ENCODE assay signal across 13 cellular contexts in the genomic region with DNA sequence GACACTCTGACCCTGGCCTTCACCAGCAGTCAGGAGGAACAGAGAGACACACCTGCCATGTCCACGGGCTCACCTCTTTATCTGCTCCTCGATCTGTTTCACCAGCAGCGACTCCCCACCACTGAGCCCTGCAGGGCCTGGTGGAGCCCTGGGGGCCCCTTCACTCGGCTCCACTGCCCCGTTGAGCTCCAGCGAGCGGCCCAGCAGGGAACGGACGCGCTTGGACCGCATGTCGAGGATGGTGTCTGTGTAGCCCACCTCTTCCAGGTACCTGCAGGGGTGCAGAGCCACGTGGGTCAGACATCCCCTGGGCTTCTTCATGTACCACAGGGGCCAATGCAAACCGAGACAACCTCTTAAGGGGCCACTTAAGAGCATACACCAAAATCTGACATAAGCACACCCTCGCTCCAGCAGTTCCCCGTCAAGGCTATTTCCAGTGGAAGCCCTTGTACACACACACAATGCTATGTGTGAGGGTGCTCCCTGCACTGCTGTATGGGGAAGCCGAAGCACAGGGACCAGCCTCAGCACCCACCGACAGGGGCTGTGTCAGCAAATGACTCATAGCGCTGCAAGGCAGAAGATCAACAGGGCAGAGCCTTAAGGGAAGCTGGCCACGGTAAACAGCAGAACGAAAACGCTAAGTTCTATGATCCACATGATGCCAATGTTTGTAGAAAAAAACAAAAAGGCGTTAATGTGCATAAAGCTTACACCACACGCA. TPM values are rescaled to one million over a fixed set of nuclear protein-coding genes. Genes with fewer than 3 reads are reported as not detected.
DNase-seq lines count a peak whose midpoint lies in the region; ATAC-seq and TF ChIP-seq lines count a peak whose summit lies in the region.
"Had no signal": no experiment of that assay in that cellular context is flagged by ENCODE, and none has a peak within 500 bp of the region (broad histone marks: within the 10 kb centered on the region; RNA-seq: fewer than 3 reads in every experiment).

No MANE protein-coding gene starts in this region.

- H3K4me3 ChIP-seq in tibial nerve: no peak overlapping the region

- peaks cover 0 to 89% (median 16%) of the 10 kb centered on the region in 4 donors for H3K4me1 ChIP-seq in tibial nerve

- TF ChIP-seq CTCF in tibial nerve (IDR thresholded peaks at IDR 0.05): peak in 1 of 5 experiments; percentile 22
- TF ChIP-seq CTCF in Calu3 (IDR thresholded peaks at IDR 0.05; ENCODE audit: unreplicated experiment): no peak

- no peak for ATAC-seq in HG03139 (IDR thresholded peaks at IDR 0.05; ENCODE audit: unreplicated experiment)
- ATAC-seq: activated naive CD4-positive, alpha-beta T cell treated with anti-CD3 and anti-CD28 coated beads, Interleukin-2, amount 50 U/mL, for 72 hours had no signal

- no peaks in the 10 kb centered on the region for H3K27me3 Mint-ChIP-seq in Calu3 (ENCODE audit: unreplicated experiment)
- H3K27me3 Mint-ChIP-seq: stimulated activated naive CD8-positive, alpha-beta T cell treated with anti-CD3 and anti-CD28 coated beads, Interleukin-15, Interleukin-2, amounts not matched to agents 100 ng/mL and 50 ng/mL, for 24 hours had no signal

- CTCF ChIA-PET in Calu3 (lab: Charles Lee): no interaction called here

- H3K4me1 Mint-ChIP-seq in Calu3 (ENCODE audit: low read depth, unreplicated experiment): peaks cover 55% of the 10 kb centered on the region

- H3K36me3 Mint-ChIP-seq in Calu3 (ENCODE audit: insufficient read depth, unreplicated experiment): peaks cover 62% of the 10 kb centered on the region
- H3K36me3 Mint-ChIP-seq: activated naive CD4-positive, alpha-beta T cell treated with anti-CD3 and anti-CD28 coated beads, Interleukin-2, amount 50 U/mL, for 72 hours had no signal

- no peaks in the 10 kb centered on the region for H3K9me3 Mint-ChIP-seq in Calu3 (ENCODE audit: low read depth, unreplicated experiment)
- H3K9me3 Mint-ChIP-seq: activated naive CD4-positive, alpha-beta T cell treated with anti-CD3 and anti-CD28 coated beads, Interleukin-2, amount 50 U/mL, for 72 hours; stimulated activated naive CD8-positive, alpha-beta T cell treated with anti-CD3 and anti-CD28 coated beads, Interleukin-15, Interleukin-2, amounts not matched to agents 100 ng/mL and 50 ng/mL, for 24 hours had no signal

- H3K27ac ChIP-seq in tibial nerve: peak overlapping the region in 3 of 4 donors; percentile 34 to 69 (median 41)

- no peak overlapping the region for H3K4me3 Mint-ChIP-seq in Calu3 (ENCODE audit: low read depth, unreplicated experiment)
- H3K4me3 Mint-ChIP-seq: stimulated activated naive CD8-positive, alpha-beta T cell treated with anti-CD3 and anti-CD28 coated beads, Interleukin-15, Interleukin-2, amounts not matched to agents 100 ng/mL and 50 ng/mL, for 24 hours had no signal

- TF ChIP-seq EP300 in tibial nerve (IDR thresholded peaks at IDR 0.05): peak in 1 of 2 donors; percentile 59

- WGBS in tibial nerve, 2 donors: 70 to 77% methylated on average over 23 to 24 of the region's 24 CpGs

- no peaks in the 10 kb centered on the region for H3K27me3 ChIP-seq in tibial nerve

- DNase-seq in M059J (ENCODE audit: low read depth): peak; percentile 61
- peak; percentile 65 for DNase-seq in amniotic epithelial cell (ENCODE audit: low read depth)
- DNase-seq in cardiac septum (ENCODE audit: low spot score): peak; percentile 84
- no peak for DNase-seq in tibial nerve (ENCODE audit: low spot score in 2 of 2)
- no peak for DNase-seq in Calu3
- DNase-seq in NCI-H2081 (lab: John Stamatoyannopoulos, UW): no peak
- DNase-seq: effector memory CD4-positive, alpha-beta T cell; mammary epithelial cell; NCI-H510A treated with DMSO at 0.1 percent for 48 hours; stimulated activated CD4-positive, alpha-beta T cell treated with anti-CD3 and anti-CD28 coated beads, Interleukin-4, amount 100 ng/mL, for 24 hours had no signal

- no peak overlapping the region for H3K27ac Mint-ChIP-seq in Calu3 (ENCODE audit: unreplicated experiment)
- H3K27ac Mint-ChIP-seq: activated naive CD4-positive, alpha-beta T cell treated with anti-CD3 and anti-CD28 coated beads, Interleukin-2, amount 50 U/mL, for 72 hours; stimulated activated naive CD8-positive, alpha-beta T cell treated with anti-CD3 and anti-CD28 coated beads, Interleukin-15, Interleukin-2, amounts not matched to agents 100 ng/mL and 50 ng/mL, for 24 hours had no signal

- peaks cover 0 to 89% (median 13%) of the 10 kb centered on the region in 3 donors for H3K36me3 ChIP-seq in tibial nerve

- intact Hi-C loops in cardiac septum (cut with DNase I): no loop called here
- intact Hi-C loops in Calu3 (cut with micrococcal nuclease; ENCODE audit: unreplicated experiment): no loop called here

- TF ChIP-seq POLR2A in tibial nerve (IDR thresholded peaks at IDR 0.05): no peak

- no peaks in the 10 kb centered on the region for H3K9me3 ChIP-seq in tibial nerve

- BruUV-seq in Calu3 (replicated peaks; lab: Mats Ljungman, UMichigan): no TSS peak

RNA-seq across cellular contexts. Expression of gene FKRP, which starts 12.7 kb away (rescaled TPM):
- 13.1 and 28.4 TPM in 2 replicates for total RNA-seq in M059J (2014; rRNA removed; shearing (Covaris generic))
- total RNA-seq in cardiac septum (24.2 TPM), tibial nerve (10 to 100 TPM; 15.7 to 20.4 (median 17.7) TPM), Calu3 (2022) (33.7 and 35.0 TPM in 2 replicates)

RNA-seq across cellular contexts. Expression of gene STRN4, which starts 13.1 kb away (rescaled TPM):
- 44.7 and 78.1 TPM in 2 replicates for total RNA-seq in M059J (2014; rRNA removed; shearing (Covaris generic))
- 54.2 TPM for total RNA-seq in cardiac septum
- 100 to 1,000 TPM in 1 of 4 donors, 10 to 100 TPM in 3; 77.4 to 127 (median 87.4) TPM for total RNA-seq in tibial nerve
- 149 and 151 TPM in 2 replicates for total RNA-seq in Calu3 (2022)

RNA-seq across cellular contexts. Expression of gene PRKD2, which starts 16.2 kb away (rescaled TPM):
- 18.9 and 38.7 TPM in 2 replicates for total RNA-seq in M059J (2014; rRNA removed; shearing (Covaris generic))
- total RNA-seq in cardiac septum (13.3 TPM), tibial nerve (10 to 100 TPM; 21.0 to 36.1 (median 30.2) TPM), Calu3 (2022) (98.3 and 110 TPM in 2 replicates)

RNA-seq across cellular contexts. Expression of gene SLC1A5, which starts 55.3 kb away (rescaled TPM):
- 89.0 and 173 TPM in 2 replicates for total RNA-seq in M059J (2014; rRNA removed; shearing (Covaris generic))
- 6.8 TPM for total RNA-seq in cardiac septum
- 100 to 1,000 TPM in 1 of 4 donors, 10 to 100 TPM in 3; 76.8 to 107 (median 83.4) TPM for total RNA-seq in tibial nerve
- 237 and 250 TPM in 2 replicates for total RNA-seq in Calu3 (2022)

Comparison
In these comparisons a context has a peak if more than half of its experiments do, and no peak if none do; other contexts are left out.
1. DNase-seq: peak in M059J (single experiment), amniotic epithelial cell (single experiment) and cardiac septum (single experiment); none in tibial nerve (0 of 2), Calu3 (single experiment) and NCI-H2081 (0 of 2).